ENCODE assay signal across 2 cellular contexts in genomic region chrX:623268-623598, GRCh38.
A peak's percentile ranks its signal among the peaks of the same experiment; 100 is the strongest.
TF ChIP-seq lines count a peak whose summit lies in the region.

No MANE protein-coding gene starts in this region.

TF ChIP-seq in HEK293, 187 proteins besides CTCF, POLR2A, EP300 and RAD21 (continued from another document):
- TF ChIP-seq, protein P1, sequence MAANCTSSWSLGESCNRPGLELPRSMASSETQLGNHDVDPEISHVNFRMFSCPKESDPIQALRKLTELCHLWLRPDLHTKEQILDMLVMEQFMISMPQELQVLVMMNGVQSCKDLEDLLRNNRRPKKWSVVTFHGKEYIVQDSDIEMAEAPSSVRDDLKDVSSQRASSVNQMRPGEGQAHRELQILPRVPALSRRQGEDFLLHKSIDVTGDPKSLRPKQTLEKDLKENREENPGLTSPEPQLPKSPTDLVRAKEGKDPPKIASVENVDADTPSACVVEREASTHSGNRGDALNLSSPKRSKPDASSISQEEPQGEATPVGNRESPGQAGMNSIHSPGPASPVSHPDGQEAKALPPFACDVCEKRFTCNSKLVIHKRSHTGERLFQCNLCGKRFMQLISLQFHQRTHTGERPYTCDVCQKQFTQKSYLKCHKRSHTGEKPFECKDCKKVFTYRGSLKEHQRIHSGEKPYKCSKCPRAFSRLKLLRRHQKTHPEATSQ (tag by site-specific recombination; IDR thresholded peaks at IDR 0.05) = no peak
- TF ChIP-seq PRDM1 (tag by site-specific recombination; IDR thresholded peaks at IDR 0.05) = peak; percentile 37; the same call in 1 of the 2 replicates

TF ChIP-seq in H1, 55 proteins besides CTCF, POLR2A, EP300 and RAD21 (continued from another document):
- TF ChIP-seq E2F6 (IDR thresholded peaks at IDR 0.05) (peak; percentile 92; the same call in 1 of the 2 replicates), SP1 (IDR thresholded peaks at IDR 0.05; ENCODE audit: low read depth, low read length) (no peak), TCF12 (IDR thresholded peaks at IDR 0.05; ENCODE audit: low read depth, low read length) (no peak), HDAC6 (IDR thresholded peaks at IDR 0.05; ENCODE audit: low read depth, low read length) (no peak), SIX5 (IDR thresholded peaks at IDR 0.05; ENCODE audit: low read depth, low read length) (no peak)
TF ChIP-seq in H1: peak in this region for 1.
